Comparison of ENCODE assay signal across 19 cellular contexts in the genomic region with DNA sequence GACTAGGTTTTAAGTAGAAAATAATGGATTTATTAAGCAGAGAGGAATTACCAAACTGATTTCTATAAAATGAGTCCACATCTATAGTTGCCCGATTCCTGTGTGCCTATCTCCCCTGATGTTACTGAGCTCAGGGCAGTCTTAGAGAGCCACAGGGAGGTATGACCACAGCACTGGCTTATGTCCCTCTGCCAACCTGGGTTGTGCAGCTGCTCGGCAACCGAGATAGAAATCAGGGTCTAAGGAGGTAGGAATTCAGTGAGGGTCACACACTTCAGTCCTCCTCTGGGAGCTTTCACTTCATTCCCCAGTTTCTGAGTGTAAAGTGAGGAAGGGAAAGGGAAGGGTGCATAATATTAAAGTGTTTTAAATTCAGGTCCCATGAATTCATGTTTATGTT.
"Had no signal": no experiment of that assay in that cellular context is flagged by ENCODE, and none has a peak within 500 bp of the region (broad histone marks: within the 10 kb centered on the region; RNA-seq: fewer than 3 reads in every experiment).

No MANE protein-coding gene starts in this region.

- H3K4me3 ChIP-seq: MG63 had no signal

- H3K36me3 ChIP-seq: MG63 had no signal

- ATAC-seq: HepG2 had no signal

- DNase-seq: IMR-90, Karpas-422, KG1, MG63, NCI-H1092 treated with DMSO at 0.1 percent for 48 hours, NCI-H1436, NCI-H187, NCI-H2029, NCI-H2081 treated with DMSO at 0.1 percent for 48 hours, NCI-H2171, NCI-H226, NCI-H446, NCI-H510A, NCI-H524 treated with DMSO at 0.1 percent for 48 hours, NCI-H774, Right ventricle myocardium superior, RPMI8226, SIG-M5 had no signal

- H3K9me3 ChIP-seq: MG63 had no signal

- H3K27me3 ChIP-seq: MG63 had no signal
